ENCODE assay signal across 28 cellular contexts in genomic region chr10:111475720-111476119, GRCh38.
DNase-seq lines count a peak whose midpoint lies in the region; ATAC-seq, FAIRE-seq and TF ChIP-seq lines count a peak whose summit lies in the region.
"Had no signal": no experiment of that assay in that cellular context is flagged by ENCODE, and none has a peak within 500 bp of the region (broad histone marks: within the 10 kb centered on the region; RNA-seq: fewer than 3 reads in every experiment).

No MANE protein-coding gene starts in this region.

- H3K27me3 ChIP-seq in GM23338 (ENCODE audit: insufficient read depth) (no peaks in the 10 kb centered on the region), bronchial epithelial cell (ENCODE audit: control insufficient read depth, insufficient read depth, low read length) (no peaks in the 10 kb centered on the region)
- H3K27me3 ChIP-seq: vagina had no signal

- H3K4me1 Mint-ChIP-seq in GM23338: peaks cover 6% of the 10 kb centered on the region; the same call in 2 of the 3 replicates
- H3K4me1 Mint-ChIP-seq in HFFc6 (ENCODE audit: low read depth): no peaks in the 10 kb centered on the region
- H3K4me1 Mint-ChIP-seq: CD8-positive, alpha-beta memory T cell; stimulated activated effector memory CD8-positive, alpha-beta T cell treated with anti-CD3 and anti-CD28 coated beads, Interleukin-12 subunit alpha, Interleukin-12 subunit beta, amount 100 ng/mL, for 72 hours had no signal

- no peak for FAIRE-seq in bronchial epithelial cell (lab: Jason Lieb, UNC)
- FAIRE-seq: GM19239 had no signal

- no peak overlapping the region for H3K4me2 ChIP-seq in GM23338
- H3K4me2 ChIP-seq: PC-9 had no signal

- no peak overlapping the region for H3K4me3 Mint-ChIP-seq in GM23338
- H3K4me3 Mint-ChIP-seq in HFFc6: no peak overlapping the region
- H3K4me3 Mint-ChIP-seq: activated CD8-positive, alpha-beta T cell treated with anti-CD3 and anti-CD28 coated beads for 36 hours; CD8-positive, alpha-beta memory T cell; neural crest cell; stimulated activated effector memory CD8-positive, alpha-beta T cell treated with anti-CD3 and anti-CD28 coated beads, Interleukin-12 subunit alpha, Interleukin-12 subunit beta, amount 100 ng/mL, for 72 hours had no signal

- TF ChIP-seq CTCF in GM23338 (conservative IDR thresholded peaks at IDR 0.05; ENCODE audit: low read depth in 2 of 2) (no peak), bronchial epithelial cell (IDR thresholded peaks at IDR 0.05; ENCODE audit: insufficient read depth, low read length, severe bottlenecking) (no peak), HFFc6 (IDR thresholded peaks at IDR 0.05) (no peak)

- H3K27me3 Mint-ChIP-seq in GM23338 (ENCODE audit: insufficient read depth, low read depth, poor library complexity) (peaks cover 2% of the 10 kb centered on the region), HFFc6 (ENCODE audit: insufficient read depth) (no peaks in the 10 kb centered on the region)

- H3K27ac Mint-ChIP-seq in GM23338 (no peak overlapping the region), HFFc6 (no peak overlapping the region)
- H3K27ac Mint-ChIP-seq: activated CD8-positive, alpha-beta T cell treated with anti-CD3 and anti-CD28 coated beads for 36 hours; CD8-positive, alpha-beta memory T cell; stimulated activated effector memory CD8-positive, alpha-beta T cell treated with anti-CD3 and anti-CD28 coated beads, Interleukin-12 subunit alpha, Interleukin-12 subunit beta, amount 100 ng/mL, for 72 hours had no signal

- H4K20me1 ChIP-seq in GM23338 (replicated peaks; ENCODE audit: insufficient read depth): no peaks in the 10 kb centered on the region

- H3K36me3 Mint-ChIP-seq in GM23338 (ENCODE audit: low read depth): no peaks in the 10 kb centered on the region
- no peaks in the 10 kb centered on the region for H3K36me3 Mint-ChIP-seq in HFFc6 (ENCODE audit: low read depth)
- H3K36me3 Mint-ChIP-seq: CD8-positive, alpha-beta memory T cell; stimulated activated effector memory CD8-positive, alpha-beta T cell treated with anti-CD3 and anti-CD28 coated beads, Interleukin-12 subunit alpha, Interleukin-12 subunit beta, amount 100 ng/mL, for 72 hours had no signal

- no peak for ATAC-seq in GM23338
- ATAC-seq in left lobe of liver: peak; percentile 82
- ATAC-seq: activated CD8-positive, alpha-beta T cell treated with anti-CD3 and anti-CD28 coated beads for 36 hours; left ventricle myocardium superior; mucosa of descending colon; psoas muscle; stimulated activated effector memory CD8-positive, alpha-beta T cell treated with anti-CD3 and anti-CD28 coated beads, Interleukin-12 subunit alpha, Interleukin-12 subunit beta, amount 100 ng/mL, for 72 hours had no signal

- no peak for DNase-seq in GM23338 (ENCODE audit: low spot score)
- DNase-seq in bronchial epithelial cell (ENCODE audit: low read depth): peak; percentile 49
- DNase-seq in left lobe of liver (ENCODE audit: low spot score): no peak
- no peak for DNase-seq in HFFc6
- DNase-seq in activated naive CD4-positive, alpha-beta T cell treated with anti-CD3 and anti-CD28 coated beads, Interleukin-2, amount 50 U/mL, for 16 hours: no peak
- no peak for DNase-seq in DMS79 (lab: John Stamatoyannopoulos, UW)
- DNase-seq in hepatic stellate cell (ENCODE audit: low spot score): no peak
- DNase-seq: activated CD4-positive, CD25-positive, alpha-beta regulatory T cell treated with anti-CD3 and anti-CD28 coated beads, Interleukin-2, amount 50 U/mL, for 72 hours; activated CD8-positive, alpha-beta T cell treated with anti-CD3 and anti-CD28 coated beads for 36 hours; activated gamma-delta T cell treated with Interleukin-2 at 50 U/mL for 16 hours; activated T-cell treated with anti-CD3 and anti-CD28 coated beads for 4 hours; AML-193; CD8-positive, alpha-beta memory T cell; DMS153; IMR-90; left ventricle myocardium superior; mucosa of descending colon; NCI-H1105 treated with DMSO at 0.1 percent for 48 hours; NCI-H2107; NCI-H446 treated with DMSO at 0.1 percent for 48 hours; PC-9; psoas muscle; stimulated activated CD4-positive, alpha-beta T cell treated with anti-CD3 and anti-CD28 coated beads, Interleukin-2, amount 100 ng/mL, for 24 hours had no signal

- no peak overlapping the region for H3K27ac ChIP-seq in GM23338 (ENCODE audit: low read depth)
- H3K27ac ChIP-seq: PC-9, psoas muscle, vagina had no signal

- H3F3A ChIP-seq in GM23338 (replicated peaks; ENCODE audit: low read depth): no peaks in the 10 kb centered on the region

- H2AFZ ChIP-seq in GM23338: peak overlapping the region; percentile 80; the same call in 1 of the 2 replicates
- H2AFZ ChIP-seq: PC-9 had no signal

- H3K4me3 ChIP-seq in GM23338 (no peak overlapping the region), bronchial epithelial cell (ENCODE audit: low read depth, low read length) (no peak overlapping the region)
- H3K4me3 ChIP-seq: mucosa of descending colon, PC-9, psoas muscle, skin epidermis, vagina had no signal

- H3K36me3 ChIP-seq in GM23338 (ENCODE audit: insufficient read depth) (no peaks in the 10 kb centered on the region), bronchial epithelial cell (ENCODE audit: control insufficient read depth, insufficient read depth, low read length) (no peaks in the 10 kb centered on the region)
- H3K36me3 ChIP-seq: vagina had no signal

- no peaks in the 10 kb centered on the region for H3K4me1 ChIP-seq in GM23338 (ENCODE audit: insufficient read depth)
- H3K4me1 ChIP-seq: psoas muscle, vagina had no signal

- H3K9me3 Mint-ChIP-seq in GM23338 (no peaks in the 10 kb centered on the region), HFFc6 (peaks cover 60% of the 10 kb centered on the region)
- H3K9me3 Mint-ChIP-seq: activated CD8-positive, alpha-beta T cell treated with anti-CD3 and anti-CD28 coated beads for 36 hours; CD8-positive, alpha-beta memory T cell; neural crest cell; stimulated activated effector memory CD8-positive, alpha-beta T cell treated with anti-CD3 and anti-CD28 coated beads, Interleukin-12 subunit alpha, Interleukin-12 subunit beta, amount 100 ng/mL, for 72 hours had no signal

- H3K9me2 ChIP-seq in GM23338 (ENCODE audit: insufficient read depth): no peaks in the 10 kb centered on the region; the same call in 1 of the 2 replicates

- H3K79me2 ChIP-seq in GM23338 (replicated peaks; ENCODE audit: insufficient read depth): no peaks in the 10 kb centered on the region

TF ChIP-seq in GM23338, 12 proteins besides CTCF, POLR2A, EP300 and RAD21 (continues in another document):
- TF ChIP-seq CREB1 (CRISPR knock-in tag; IDR thresholded peaks at IDR 0.05; ENCODE audit: low read depth) (no peak), ZNF331 (CRISPR knock-in tag; IDR thresholded peaks at IDR 0.05; ENCODE audit: low read depth) (no peak), EZH2 (IDR thresholded peaks at IDR 0.05; ENCODE audit: low read depth, unreplicated experiment) (no peak), STAT1 (IDR thresholded peaks at IDR 0.05; ENCODE audit: unreplicated experiment) (no peak), NANOG (IDR thresholded peaks at IDR 0.05; ENCODE audit: borderline replicate concordance) (no peak), REST (IDR thresholded peaks at IDR 0.05; ENCODE audit: unreplicated experiment) (no peak), JUNB (IDR thresholded peaks at IDR 0.05; ENCODE audit: unreplicated experiment) (no peak)
